ENCODE assay signal across 32 cellular contexts in genomic region chr7:76368190-76368589, GRCh38.
"Had no signal": no experiment of that assay in that cellular context is flagged by ENCODE, and none has a peak within 500 bp of the region (broad histone marks: within the 10 kb centered on the region; RNA-seq: fewer than 3 reads in every experiment).

No MANE protein-coding gene starts in this region.

- H3K9me3 Mint-ChIP-seq: activated CD4-positive, alpha-beta memory T cell treated with anti-CD3 and anti-CD28 coated beads for 36 hours; activated CD4-positive, alpha-beta T cell treated with anti-CD3 and anti-CD28 coated beads, Interleukin-2, amount 10 ng/mL, durations not matched to agents 24 days and 14 days; activated naive CD4-positive, alpha-beta T cell treated with anti-CD3 and anti-CD28 coated beads for 36 hours; activated naive CD4-positive, alpha-beta T cell treated with anti-CD3 and anti-CD28 coated beads, Interleukin-2, amount 50 U/mL, for 24 hours; activated naive CD8-positive, alpha-beta T cell treated with anti-CD3 and anti-CD28 coated beads for 36 hours; activated naive CD8-positive, alpha-beta T cell treated with anti-CD3 and anti-CD28 coated beads, Interleukin-2, amount 50 U/mL, for 24 hours; activated T-helper 1 cell treated with anti-CD3 and anti-CD28 coated beads, Interleukin-12 subunit alpha, Interleukin-12 subunit beta, Interleukin-2, Interleukin-4 antibody, amounts not matched to agents 30 ng/mL and 10 ng/mL and 1 ng/mL, durations not matched to agents 14 hours and 24 hours and 36 hours; activated T-helper 2 cell treated with anti-CD3 and anti-CD28 coated beads, Interferon-gamma antibody, Interleukin-2, Interleukin-4, amounts not matched to agents 10 μg/mL and 5 μg/mL and 100 μg/mL, durations not matched to agents 14 hours and 24 hours and 36 hours; endodermal cell had no signal

- H3K27me3 Mint-ChIP-seq: activated CD4-positive, alpha-beta T cell treated with anti-CD3 and anti-CD28 coated beads for 36 hours; activated naive CD4-positive, alpha-beta T cell treated with anti-CD3 and anti-CD28 coated beads, Interleukin-2, amount 50 U/mL, for 24 hours; activated naive CD8-positive, alpha-beta T cell treated with anti-CD3 and anti-CD28 coated beads for 36 hours had no signal

- H3K4me3 ChIP-seq: adrenal gland, breast epithelium, cardiac muscle cell, colonic mucosa, dorsolateral prefrontal cortex had no signal

- H3K27ac Mint-ChIP-seq: activated CD4-positive, alpha-beta memory T cell treated with anti-CD3 and anti-CD28 coated beads for 36 hours; activated CD4-positive, alpha-beta T cell treated with anti-CD3 and anti-CD28 coated beads for 36 hours; activated CD4-positive, alpha-beta T cell treated with anti-CD3 and anti-CD28 coated beads, Interleukin-2, amount 10 ng/mL, durations not matched to agents 24 days and 14 days; activated CD8-positive, alpha-beta memory T cell treated with anti-CD3 and anti-CD28 coated beads, Interleukin-2, amount 10 ng/mL, durations not matched to agents 7 days and 5 days; activated CD8-positive, alpha-beta T cell treated with anti-CD3 and anti-CD28 coated beads, Interleukin-2, amount 10 ng/mL, durations not matched to agents 7 days and 5 days; activated naive CD4-positive, alpha-beta T cell treated with anti-CD3 and anti-CD28 coated beads for 36 hours; activated naive CD4-positive, alpha-beta T cell treated with anti-CD3 and anti-CD28 coated beads, Interleukin-2, amount 50 U/mL, for 24 hours; activated naive CD8-positive, alpha-beta T cell treated with anti-CD3 and anti-CD28 coated beads for 36 hours; activated naive CD8-positive, alpha-beta T cell treated with anti-CD3 and anti-CD28 coated beads, Interleukin-2, amount 50 U/mL, for 24 hours; activated T-helper 1 cell treated with anti-CD3 and anti-CD28 coated beads, Interleukin-12 subunit alpha, Interleukin-12 subunit beta, Interleukin-2, Interleukin-4 antibody, amounts not matched to agents 30 ng/mL and 10 ng/mL and 1 ng/mL, durations not matched to agents 14 hours and 24 hours and 36 hours; activated T-helper 2 cell treated with anti-CD3 and anti-CD28 coated beads, Interferon-gamma antibody, Interleukin-2, Interleukin-4, amounts not matched to agents 10 μg/mL and 5 μg/mL and 100 μg/mL, durations not matched to agents 14 hours and 24 hours and 36 hours; brain; endodermal cell had no signal

- H3K4me1 ChIP-seq: breast epithelium had no signal

- DNase-seq: activated CD4-positive, alpha-beta memory T cell treated with anti-CD3 and anti-CD28 coated beads for 36 hours; activated CD4-positive, alpha-beta T cell treated with anti-CD3 and anti-CD28 coated beads for 36 hours; activated CD4-positive, alpha-beta T cell treated with anti-CD3 and anti-CD28 coated beads, Interleukin-2, amount 10 ng/mL, durations not matched to agents 24 days and 14 days; activated CD4-positive, CD25-positive, alpha-beta regulatory T cell; activated CD4-positive, CD25-positive, alpha-beta regulatory T cell treated with anti-CD3 and anti-CD28 coated beads, Interleukin-2, amount 50 U/mL, for 72 hours; activated CD8-positive, alpha-beta memory T cell treated with anti-CD3 and anti-CD28 coated beads, Interleukin-2, amount 10 ng/mL, durations not matched to agents 7 days and 5 days; activated CD8-positive, alpha-beta memory T cell treated with anti-CD3 and anti-CD28 coated beads, Interleukin-2, amount 50 U/mL, for 4 hours; activated CD8-positive, alpha-beta T cell treated with anti-CD3 and anti-CD28 coated beads, Interleukin-2, amount 10 ng/mL, durations not matched to agents 7 days and 5 days; activated effector memory CD4-positive, alpha-beta T cell treated with anti-CD3 and anti-CD28 coated beads, Interleukin-2, amount 50 U/mL, for 16 hours; activated naive CD4-positive, alpha-beta T cell treated with anti-CD3 and anti-CD28 coated beads for 36 hours; activated naive CD8-positive, alpha-beta T cell treated with anti-CD3 and anti-CD28 coated beads for 36 hours; activated naive CD8-positive, alpha-beta T cell treated with anti-CD3 and anti-CD28 coated beads, Interleukin-2, amount 50 U/mL, for 24 hours; activated T-cell treated with anti-CD3 and anti-CD28 coated beads, Interleukin-2, amount 50 U/mL, for 1 hour; activated T-cell treated with anti-CD3 and anti-CD28 coated beads, Interleukin-2, amount 50 U/mL, for 48 hours; adrenal gland; amygdala; central memory CD4-positive, alpha-beta T cell; cerebellar nuclear complex; colonic mucosa; dorsolateral prefrontal cortex; effector memory CD4-positive, alpha-beta T cell; endodermal cell; foreskin fibroblast; head of caudate nucleus; T-helper 2 cell had no signal

- FAIRE-seq: frontal cortex had no signal

- ATAC-seq: activated CD4-positive, alpha-beta T cell treated with anti-CD3 and anti-CD28 coated beads for 36 hours; activated CD8-positive, alpha-beta memory T cell treated with anti-CD3 and anti-CD28 coated beads, Interleukin-2, amount 10 ng/mL, durations not matched to agents 7 days and 5 days; activated CD8-positive, alpha-beta T cell treated with anti-CD3 and anti-CD28 coated beads, Interleukin-2, amount 10 ng/mL, durations not matched to agents 7 days and 5 days; activated naive CD8-positive, alpha-beta T cell treated with anti-CD3 and anti-CD28 coated beads, Interleukin-2, amount 50 U/mL, for 24 hours had no signal

- H3K36me3 ChIP-seq: adrenal gland, breast epithelium, cardiac muscle cell, colonic mucosa had no signal

- H3K27me3 ChIP-seq: adrenal gland, breast epithelium, cardiac muscle cell, colonic mucosa, dorsolateral prefrontal cortex had no signal

- H3K4me3 Mint-ChIP-seq: activated CD4-positive, alpha-beta memory T cell treated with anti-CD3 and anti-CD28 coated beads for 36 hours; activated CD4-positive, alpha-beta T cell treated with anti-CD3 and anti-CD28 coated beads for 36 hours; activated CD4-positive, alpha-beta T cell treated with anti-CD3 and anti-CD28 coated beads, Interleukin-2, amount 10 ng/mL, durations not matched to agents 24 days and 14 days; activated CD8-positive, alpha-beta memory T cell treated with anti-CD3 and anti-CD28 coated beads, Interleukin-2, amount 10 ng/mL, durations not matched to agents 7 days and 5 days; activated CD8-positive, alpha-beta T cell treated with anti-CD3 and anti-CD28 coated beads, Interleukin-2, amount 10 ng/mL, durations not matched to agents 7 days and 5 days; activated naive CD4-positive, alpha-beta T cell treated with anti-CD3 and anti-CD28 coated beads for 36 hours; activated naive CD4-positive, alpha-beta T cell treated with anti-CD3 and anti-CD28 coated beads, Interleukin-2, amount 50 U/mL, for 24 hours; activated naive CD8-positive, alpha-beta T cell treated with anti-CD3 and anti-CD28 coated beads for 36 hours; activated naive CD8-positive, alpha-beta T cell treated with anti-CD3 and anti-CD28 coated beads, Interleukin-2, amount 50 U/mL, for 24 hours; activated T-helper 1 cell treated with anti-CD3 and anti-CD28 coated beads, Interleukin-12 subunit alpha, Interleukin-12 subunit beta, Interleukin-2, Interleukin-4 antibody, amounts not matched to agents 30 ng/mL and 10 ng/mL and 1 ng/mL, durations not matched to agents 14 hours and 24 hours and 36 hours; brain; endodermal cell had no signal

- H3K27ac ChIP-seq: adrenal gland, breast epithelium, cardiac muscle cell, colonic mucosa, dorsolateral prefrontal cortex had no signal

- H3K9me3 ChIP-seq: adrenal gland, breast epithelium, colonic mucosa had no signal

- H3K36me3 Mint-ChIP-seq: activated CD4-positive, alpha-beta memory T cell treated with anti-CD3 and anti-CD28 coated beads for 36 hours; activated CD8-positive, alpha-beta memory T cell treated with anti-CD3 and anti-CD28 coated beads, Interleukin-2, amount 10 ng/mL, durations not matched to agents 7 days and 5 days; activated naive CD4-positive, alpha-beta T cell treated with anti-CD3 and anti-CD28 coated beads, Interleukin-2, amount 50 U/mL, for 24 hours; activated naive CD8-positive, alpha-beta T cell treated with anti-CD3 and anti-CD28 coated beads for 36 hours; brain had no signal
